In the genomic region with DNA sequence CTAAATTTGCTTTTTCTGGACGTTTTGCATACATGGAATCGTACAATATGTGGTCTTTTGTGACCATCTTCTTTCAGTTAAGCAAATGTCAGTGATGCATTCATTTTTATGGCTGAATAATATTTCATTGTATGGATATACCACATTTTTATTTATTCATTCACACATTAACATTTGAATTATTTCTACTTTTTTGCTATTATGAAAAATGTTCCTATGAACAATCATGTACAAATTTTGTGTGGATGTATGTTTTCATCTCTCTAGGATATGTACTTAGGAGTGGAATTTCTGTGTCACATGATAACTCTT, we compare ENCODE assay signal across 25 cellular contexts.
"Had no signal": no experiment of that assay in that cellular context is flagged by ENCODE, and none has a peak within 500 bp of the region (broad histone marks: within the 10 kb centered on the region; RNA-seq: fewer than 3 reads in every experiment).

No MANE protein-coding gene starts in this region.

- H2AFZ ChIP-seq: PC-9 had no signal

- DNase-seq: activated CD4-positive, alpha-beta T cell treated with anti-CD3 and anti-CD28 coated beads, Interleukin-2, amount 10 ng/mL, durations not matched to agents 24 days and 14 days; activated CD4-positive, alpha-beta T cell treated with anti-CD3 and anti-CD28 coated beads, Interleukin-2, amount 50 U/mL, for 4 hours; activated CD8-positive, alpha-beta T cell treated with anti-CD3 and anti-CD28 coated beads for 36 hours; activated gamma-delta T cell treated with Interleukin-2 at 50 U/mL for 16 hours; activated naive CD4-positive, alpha-beta T cell treated with anti-CD3 and anti-CD28 coated beads for 36 hours; activated T-cell treated with anti-CD3 and anti-CD28 coated beads, Interleukin-2, amount 50 U/mL, for 24 hours; body of pancreas; caudate nucleus; Kasumi-1; KG1; MG63; NCI-H1048; NCI-H1105 treated with DMSO at 0.1 percent for 48 hours; NCI-H1436; NCI-H1694; NCI-H2029; NCI-H345; NCI-H524 treated with DMSO at 0.1 percent for 48 hours; NCI-H748 treated with DMSO at 0.1 percent for 48 hours; PC-9; Right ventricle myocardium superior had no signal

- H3K27me3 ChIP-seq: adrenal gland, body of pancreas, breast epithelium, MG63 had no signal

- H3K9me3 ChIP-seq: adrenal gland, body of pancreas, MG63 had no signal

- H3K4me2 ChIP-seq: PC-9 had no signal

- H3K36me3 ChIP-seq: breast epithelium had no signal

- H3K4me3 ChIP-seq: adrenal gland, body of pancreas, breast epithelium, MG63, PC-9 had no signal

- H3K4me1 ChIP-seq: body of pancreas, breast epithelium had no signal

- ATAC-seq: activated CD8-positive, alpha-beta T cell treated with anti-CD3 and anti-CD28 coated beads for 36 hours; activated naive CD4-positive, alpha-beta T cell treated with anti-CD3 and anti-CD28 coated beads, Interleukin-2, amount 50 U/mL, for 72 hours; body of pancreas had no signal

- H3K27ac ChIP-seq: adrenal gland, body of pancreas, breast epithelium, PC-9, RWPE1 had no signal
